10 cellular contexts compared by ENCODE assay signal in the genomic region with DNA sequence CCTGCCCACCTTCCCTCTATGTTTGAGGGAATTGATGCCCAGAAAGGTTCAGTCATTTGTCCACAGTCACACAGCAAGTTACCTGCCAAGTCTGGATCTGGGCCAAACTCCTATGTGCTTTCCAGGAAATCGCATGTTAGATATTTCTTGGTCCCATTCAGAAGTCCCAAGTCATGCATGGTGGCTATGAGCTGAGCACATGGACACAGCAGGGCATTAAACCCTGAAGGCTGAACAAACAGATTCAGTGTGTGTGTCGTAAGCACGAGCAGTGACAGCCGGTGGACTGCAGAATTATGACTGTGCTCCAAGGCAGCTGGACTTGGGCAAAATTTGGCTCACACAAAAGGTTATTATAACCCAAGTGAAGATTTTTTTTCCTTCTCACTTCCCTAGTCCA. TPM values are rescaled to one million over a fixed set of nuclear protein-coding genes. Genes with fewer than 3 reads are reported as not detected.
DNase-seq lines count a peak whose midpoint lies in the region; ATAC-seq lines count a peak whose summit lies in the region.
"Had no signal": no experiment of that assay in that cellular context is flagged by ENCODE, and none has a peak within 500 bp of the region (broad histone marks: within the 10 kb centered on the region; RNA-seq: fewer than 3 reads in every experiment).

No MANE protein-coding gene starts in this region.

- DNase-seq in G401 (ENCODE audit: low spot score) (peak; percentile 77), NOMO-1 treated with dmso at 0.1 percent for 144 hours (lab: John Stamatoyannopoulos, UW; ENCODE audit: unreplicated experiment) (peak; percentile 35), fibroblast of gingiva (ENCODE audit: low read depth) (peak; percentile 94), posterior vena cava (ENCODE audit: low spot score) (peak; percentile 86)
- DNase-seq in stimulated activated CD4-positive, alpha-beta T cell treated with anti-CD3 and anti-CD28 coated beads, Interleukin-4, amount 100 ng/mL, for 4 hours, result no peak
- DNase-seq: naive thymus-derived CD8-positive, alpha-beta T cell had no signal

- intact Hi-C loops in posterior vena cava (cut with DNase I), result no loop called here

- ATAC-seq in GM19324 (IDR thresholded peaks at IDR 0.05; ENCODE audit: low FRiP score, unreplicated experiment) (no peak), HG03045 (IDR thresholded peaks at IDR 0.05; ENCODE audit: unreplicated experiment) (no peak), HG02840 (IDR thresholded peaks at IDR 0.05; ENCODE audit: low FRiP score, unreplicated experiment) (no peak)
- ATAC-seq: GM12878; naive thymus-derived CD8-positive, alpha-beta T cell had no signal

- in situ Hi-C loops in G401 (cut with HindIII; ENCODE audit: low sequenced_read_pairs), result no loop called here

RNA-seq across cellular contexts. Expression of gene SLC6A6, which starts 11.4 kb away (rescaled TPM):
- total RNA-seq in G401 (2014; rRNA removed; shearing (Covaris generic)), result 20.2 and 31.2 TPM in 2 replicates
- total RNA-seq in posterior vena cava, result 10 to 100 TPM; 13.3 to 23.6 TPM

Comparison
In these comparisons a context has a peak if more than half of its experiments do, and no peak if none do; other contexts are left out.
1. DNase-seq: peak in G401 (single experiment), NOMO-1 treated with dmso at 0.1 percent for 144 hours (single experiment), fibroblast of gingiva (single experiment) and posterior vena cava (single experiment); none in stimulated activated CD4-positive, alpha-beta T cell treated with anti-CD3 and anti-CD28 coated beads, Interleukin-4, amount 100 ng/mL, for 4 hours (0 of 2).